In genomic region chr4:8409271-8410065, GRCh38 we compare ENCODE assay signal across 9 cellular contexts. TPM values are rescaled to one million over a fixed set of nuclear protein-coding genes. Genes with fewer than 3 reads are reported as not detected.
A peak's percentile ranks its signal among the peaks of the same experiment; 100 is the strongest.
DNase-seq lines count a peak whose midpoint lies in the region; ATAC-seq and TF ChIP-seq lines count a peak whose summit lies in the region.
"Had no signal": no experiment of that assay in that cellular context is flagged by ENCODE, and none has a peak within 500 bp of the region (broad histone marks: within the 10 kb centered on the region; RNA-seq: fewer than 3 reads in every experiment).

No MANE protein-coding gene starts in this region.

- H3K9me3 Mint-ChIP-seq in activated CD4-positive, alpha-beta memory T cell treated with anti-CD3 and anti-CD28 coated beads for 36 hours, result no peaks in the 10 kb centered on the region
- H3K9me3 Mint-ChIP-seq in stimulated activated effector memory CD8-positive, alpha-beta T cell treated with anti-CD3 and anti-CD28 coated beads, Interleukin-12 subunit alpha, Interleukin-12 subunit beta, amount 100 ng/mL, for 72 hours, result no peaks in the 10 kb centered on the region
- H3K9me3 Mint-ChIP-seq: nephron had no signal

- peaks cover 1% of the 10 kb centered on the region for H3K27me3 Mint-ChIP-seq in activated CD4-positive, alpha-beta memory T cell treated with anti-CD3 and anti-CD28 coated beads for 36 hours

- peaks cover 24% of the 10 kb centered on the region for H3K36me3 Mint-ChIP-seq in activated CD4-positive, alpha-beta memory T cell treated with anti-CD3 and anti-CD28 coated beads for 36 hours
- peaks cover 81% of the 10 kb centered on the region for H3K36me3 Mint-ChIP-seq in stimulated activated effector memory CD8-positive, alpha-beta T cell treated with anti-CD3 and anti-CD28 coated beads, Interleukin-12 subunit alpha, Interleukin-12 subunit beta, amount 100 ng/mL, for 72 hours

- H3K4me1 Mint-ChIP-seq in activated CD4-positive, alpha-beta memory T cell treated with anti-CD3 and anti-CD28 coated beads for 36 hours (ENCODE audit: low read depth), result peaks cover 23% of the 10 kb centered on the region
- H3K4me1 Mint-ChIP-seq in stimulated activated effector memory CD8-positive, alpha-beta T cell treated with anti-CD3 and anti-CD28 coated beads, Interleukin-12 subunit alpha, Interleukin-12 subunit beta, amount 100 ng/mL, for 72 hours, result peaks cover 56% of the 10 kb centered on the region

- intact Hi-C loops in activated CD4-positive, alpha-beta memory T cell treated with anti-CD3 and anti-CD28 coated beads for 36 hours (cut with micrococcal nuclease), result no loop called here

- peak; percentile 47 to 48 for ATAC-seq in activated CD4-positive, CD25-positive, alpha-beta regulatory T cell treated with anti-CD3 and anti-CD28 coated beads, Interleukin-2, amount 50 U/mL, for 24 hours
- peak; percentile 88 for ATAC-seq in stimulated activated effector memory CD8-positive, alpha-beta T cell treated with anti-CD3 and anti-CD28 coated beads, Interleukin-12 subunit alpha, Interleukin-12 subunit beta, amount 100 ng/mL, for 72 hours
- ATAC-seq in HG02973 (IDR thresholded peaks at IDR 0.05; ENCODE audit: unreplicated experiment), result no peak

- no peak for DNase-seq in activated CD4-positive, CD25-positive, alpha-beta regulatory T cell treated with anti-CD3 and anti-CD28 coated beads, Interleukin-2, amount 50 U/mL, for 72 hours
- peak; percentile 42 for DNase-seq in activated CD4-positive, alpha-beta memory T cell treated with anti-CD3 and anti-CD28 coated beads for 36 hours
- DNase-seq in fibroblast of villous mesenchyme (ENCODE audit: low read depth), result peak; percentile 76
- peak; percentile 28 to 72 for DNase-seq in stimulated activated effector memory CD8-positive, alpha-beta T cell treated with anti-CD3 and anti-CD28 coated beads, Interleukin-12 subunit alpha, Interleukin-12 subunit beta, amount 100 ng/mL, for 72 hours (ENCODE audit: low spot score in 2 of 2)
- DNase-seq in Ammon's horn (ENCODE audit: low spot score), result no peak
- DNase-seq in NCI-H446 treated with DMSO at 0.1 percent for 48 hours (lab: John Stamatoyannopoulos, UW), result no peak

- CTCF ChIA-PET in activated CD4-positive, alpha-beta memory T cell treated with anti-CD3 and anti-CD28 coated beads for 36 hours (lab: Charles Lee), result interaction anchor here (1.2 to 3.5 kb wide), 4 partner anchors 10 to 233 kb away, joined by 4 to 14 read pairs (median 5); no protein-coding TSS in a partner anchor

- no peak for TF ChIP-seq CTCF in fibroblast of villous mesenchyme (IDR thresholded peaks at IDR 0.05; ENCODE audit: insufficient read depth, low read depth, low read length)

- H3K27ac Mint-ChIP-seq in activated CD4-positive, alpha-beta memory T cell treated with anti-CD3 and anti-CD28 coated beads for 36 hours, result peak overlapping the region; percentile 5
- peak overlapping the region; percentile 82 for H3K27ac Mint-ChIP-seq in stimulated activated effector memory CD8-positive, alpha-beta T cell treated with anti-CD3 and anti-CD28 coated beads, Interleukin-12 subunit alpha, Interleukin-12 subunit beta, amount 100 ng/mL, for 72 hours

- POLR2A ChIA-PET in activated CD4-positive, alpha-beta memory T cell treated with anti-CD3 and anti-CD28 coated beads for 36 hours (lab: Charles Lee), result no interaction called here

- no peak overlapping the region for H3K4me3 Mint-ChIP-seq in activated CD4-positive, alpha-beta memory T cell treated with anti-CD3 and anti-CD28 coated beads for 36 hours
- no peak overlapping the region for H3K4me3 Mint-ChIP-seq in stimulated activated effector memory CD8-positive, alpha-beta T cell treated with anti-CD3 and anti-CD28 coated beads, Interleukin-12 subunit alpha, Interleukin-12 subunit beta, amount 100 ng/mL, for 72 hours
- H3K4me3 Mint-ChIP-seq: nephron had no signal

- no peak overlapping the region for H3K4me3 ChIP-seq in fibroblast of villous mesenchyme (ENCODE audit: low read depth, low read length)

RNA-seq across cellular contexts. Expression of gene ACOX3, which starts 31.1 kb away (rescaled TPM):
- 10 to 100 TPM; 42.3 to 45.8 TPM for total RNA-seq in activated CD4-positive, alpha-beta memory T cell treated with anti-CD3 and anti-CD28 coated beads for 36 hours
- total RNA-seq in fibroblast of villous mesenchyme, result 26.8 and 32.5 TPM in 2 replicates

RNA-seq across cellular contexts. Expression of gene TRMT44, which starts 31.1 kb away (rescaled TPM):
- total RNA-seq in activated CD4-positive, alpha-beta memory T cell treated with anti-CD3 and anti-CD28 coated beads for 36 hours, result 10 to 100 TPM; 24.1 to 29.2 TPM
- total RNA-seq in fibroblast of villous mesenchyme, result 17.4 and 19.4 TPM in 2 replicates

Comparison
In these comparisons a context has a peak if more than half of its experiments do, and no peak if none do; other contexts are left out.
1. DNase-seq: peak in activated CD4-positive, alpha-beta memory T cell treated with anti-CD3 and anti-CD28 coated beads for 36 hours (single experiment), fibroblast of villous mesenchyme (single experiment) and stimulated activated effector memory CD8-positive, alpha-beta T cell treated with anti-CD3 and anti-CD28 coated beads, Interleukin-12 subunit alpha, Interleukin-12 subunit beta, amount 100 ng/mL, for 72 hours (2 of 2); none in activated CD4-positive, CD25-positive, alpha-beta regulatory T cell treated with anti-CD3 and anti-CD28 coated beads, Interleukin-2, amount 50 U/mL, for 72 hours (single experiment), Ammon's horn (single experiment) and NCI-H446 treated with DMSO at 0.1 percent for 48 hours (single experiment).